10 cellular contexts compared by ENCODE assay signal in genomic region chr6:118808794-118809668, GRCh38.
DNase-seq lines count a peak whose midpoint lies in the region; ATAC-seq lines count a peak whose summit lies in the region.
"Had no signal": no experiment of that assay in that cellular context is flagged by ENCODE, and none has a peak within 500 bp of the region (broad histone marks: within the 10 kb centered on the region; RNA-seq: fewer than 3 reads in every experiment).

No MANE protein-coding gene starts in this region.

- POLR2A ChIA-PET in CD8-positive, alpha-beta memory T cell (lab: Charles Lee), result interaction anchor here (0.6 to 2.0 kb wide), 6 partner anchors 8 to 253 kb away, joined by 3 to 24 read pairs (median 5); partner anchors contain the start of gene ASF1A

- H3K36me3 ChIP-seq in CD8-positive, alpha-beta memory T cell (ENCODE audit: insufficient read depth, low read length), result no peaks in the 10 kb centered on the region

- peak overlapping the region; percentile 81 to 99 (median 98) for H3K27ac Mint-ChIP-seq in CD8-positive, alpha-beta memory T cell
- peak overlapping the region; percentile 95 for H3K27ac Mint-ChIP-seq in activated naive CD8-positive, alpha-beta T cell

- H3K9me3 ChIP-seq in CD8-positive, alpha-beta memory T cell (ENCODE audit: low read length), result no peaks in the 10 kb centered on the region

- CTCF ChIA-PET in CD8-positive, alpha-beta memory T cell (lab: Charles Lee), result interaction anchor here (0.8 to 5.0 kb wide), 18 partner anchors 8 to 301 kb away, joined by 3 to 44 read pairs (median 4); partner anchors contain the start of genes ASF1A and CEP85L

- peak in 4 of 5 donors; percentile 12 to 70 (median 40) for DNase-seq in CD8-positive, alpha-beta memory T cell
- DNase-seq in NK-92 treated with Interleukin-12 subunit alpha and Interleukin-12 subunit beta, amount 100 ng/mL, for 24 hours (lab: John Stamatoyannopoulos, UW), result no peak
- DNase-seq in amniotic stem cell (lab: John Stamatoyannopoulos, UW), result no peak
- no peak for DNase-seq in stimulated activated CD4-positive, alpha-beta T cell treated with anti-CD3 and anti-CD28 coated beads, Interleukin-4, amount 100 ng/mL, for 4 hours
- no peak for DNase-seq in activated effector memory CD4-positive, alpha-beta T cell treated with Interleukin-2 at 50 U/mL for 16 hours

- peaks cover 33% of the 10 kb centered on the region for H3K4me1 ChIP-seq in CD8-positive, alpha-beta memory T cell (ENCODE audit: insufficient read depth, low read length)

- no peaks in the 10 kb centered on the region for H3K27me3 Mint-ChIP-seq in CD8-positive, alpha-beta memory T cell
- no peaks in the 10 kb centered on the region for H3K27me3 Mint-ChIP-seq in activated naive CD8-positive, alpha-beta T cell

- H3K27ac ChIP-seq in CD8-positive, alpha-beta memory T cell (ENCODE audit: low read depth, low read length), result peak overlapping the region; percentile 68
- H3K27ac ChIP-seq: epithelial cell of prostate, KMS-11 had no signal

- ATAC-seq in GM19455 (IDR thresholded peaks at IDR 0.05; ENCODE audit: unreplicated experiment) (peak; percentile 46), HG03558 (IDR thresholded peaks at IDR 0.05; ENCODE audit: extremely low read depth, unreplicated experiment) (peak; percentile 42)

- peaks cover 57 to 69% (median 63%) of the 10 kb centered on the region in 3 donors for H3K4me1 Mint-ChIP-seq in CD8-positive, alpha-beta memory T cell
- peaks cover 58% of the 10 kb centered on the region for H3K4me1 Mint-ChIP-seq in activated naive CD8-positive, alpha-beta T cell (ENCODE audit: low read depth)

- peak overlapping the region in 6 of 7 donors; percentile 23 to 84 (median 75) for H3K4me3 Mint-ChIP-seq in CD8-positive, alpha-beta memory T cell
- H3K4me3 Mint-ChIP-seq in activated naive CD8-positive, alpha-beta T cell, result peak overlapping the region; percentile 44

- peaks cover 6 to 20% (median 12%) of the 10 kb centered on the region in 3 donors for H3K36me3 Mint-ChIP-seq in CD8-positive, alpha-beta memory T cell
- peaks cover 22% of the 10 kb centered on the region for H3K36me3 Mint-ChIP-seq in activated naive CD8-positive, alpha-beta T cell

- H3K27me3 ChIP-seq in CD8-positive, alpha-beta memory T cell (ENCODE audit: insufficient read depth, low read length, poor library complexity, severe bottlenecking), result no peaks in the 10 kb centered on the region

- H3K9me3 Mint-ChIP-seq in CD8-positive, alpha-beta memory T cell, result peaks cover 4 to 10% (median 8%) of the 10 kb centered on the region in 5 donors
- no peaks in the 10 kb centered on the region for H3K9me3 Mint-ChIP-seq in activated naive CD8-positive, alpha-beta T cell (ENCODE audit: low read depth)

- peak overlapping the region; percentile 14 for H3K4me3 ChIP-seq in CD8-positive, alpha-beta memory T cell (ENCODE audit: low read length)

Comparison
In these comparisons a context has a peak if more than half of its experiments do, and no peak if none do; other contexts are left out.
1. DNase-seq: peak in CD8-positive, alpha-beta memory T cell (4 of 5); none in NK-92 treated with Interleukin-12 subunit alpha and Interleukin-12 subunit beta, amount 100 ng/mL, for 24 hours (single experiment), amniotic stem cell (single experiment), stimulated activated CD4-positive, alpha-beta T cell treated with anti-CD3 and anti-CD28 coated beads, Interleukin-4, amount 100 ng/mL, for 4 hours (0 of 2) and activated effector memory CD4-positive, alpha-beta T cell treated with Interleukin-2 at 50 U/mL for 16 hours (single experiment).